In genomic region chr6:148746363-148747144, GRCh38 we compare ENCODE assay signal across 1 cellular context.
A peak's percentile ranks its signal among the peaks of the same experiment; 100 is the strongest.
TF ChIP-seq lines count a peak whose summit lies in the region.

Gene UST (plus strand): TSS chr6:148747030. CDS start chr6:148747431, 401 bp downstream.

TF ChIP-seq in WTC11, 78 proteins besides CTCF, POLR2A, EP300 and RAD21 (continued from another document):
- TF ChIP-seq, protein P1, sequence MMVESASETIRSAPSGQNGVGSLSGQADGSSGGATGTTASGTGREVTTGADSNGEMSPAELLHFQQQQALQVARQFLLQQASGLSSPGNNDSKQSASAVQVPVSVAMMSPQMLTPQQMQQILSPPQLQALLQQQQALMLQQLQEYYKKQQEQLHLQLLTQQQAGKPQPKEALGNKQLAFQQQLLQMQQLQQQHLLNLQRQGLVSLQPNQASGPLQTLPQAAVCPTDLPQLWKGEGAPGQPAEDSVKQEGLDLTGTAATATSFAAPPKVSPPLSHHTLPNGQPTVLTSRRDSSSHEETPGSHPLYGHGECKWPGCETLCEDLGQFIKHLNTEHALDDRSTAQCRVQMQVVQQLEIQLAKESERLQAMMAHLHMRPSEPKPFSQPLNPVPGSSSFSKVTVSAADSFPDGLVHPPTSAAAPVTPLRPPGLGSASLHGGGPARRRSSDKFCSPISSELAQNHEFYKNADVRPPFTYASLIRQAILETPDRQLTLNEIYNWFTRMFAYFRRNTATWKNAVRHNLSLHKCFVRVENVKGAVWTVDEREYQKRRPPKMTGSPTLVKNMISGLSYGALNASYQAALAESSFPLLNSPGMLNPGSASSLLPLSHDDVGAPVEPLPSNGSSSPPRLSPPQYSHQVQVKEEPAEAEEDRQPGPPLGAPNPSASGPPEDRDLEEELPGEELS (CRISPR knock-in tag; IDR thresholded peaks at IDR 0.05), result peak; percentile 58; the same call in 1 of the 2 replicates
TF ChIP-seq in WTC11: peak in this region for 11.
